9 cellular contexts compared by ENCODE assay signal in the genomic region with DNA sequence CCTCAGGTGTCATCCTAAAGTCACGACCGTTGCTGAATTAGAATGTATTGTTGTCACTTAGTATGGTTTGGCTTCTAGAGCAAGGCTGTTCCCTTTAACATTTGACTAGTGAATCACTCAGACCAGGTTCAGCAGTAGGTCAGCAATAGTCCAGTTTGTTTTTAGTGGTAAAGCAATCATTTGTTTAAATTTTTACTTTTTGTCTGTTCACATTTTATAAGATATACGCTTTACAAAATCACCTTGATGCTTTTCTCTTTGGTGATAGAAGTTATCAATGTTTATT. TPM values are rescaled to one million over a fixed set of nuclear protein-coding genes. Genes with fewer than 3 reads are reported as not detected.
A peak's percentile ranks its signal among the peaks of the same experiment; 100 is the strongest.
DNase-seq lines count a peak whose midpoint lies in the region; ATAC-seq and TF ChIP-seq lines count a peak whose summit lies in the region.
"Had no signal": no experiment of that assay in that cellular context is flagged by ENCODE, and none has a peak within 500 bp of the region (broad histone marks: within the 10 kb centered on the region; RNA-seq: fewer than 3 reads in every experiment).

No MANE protein-coding gene starts in this region.

- H3K27ac ChIP-seq in OCI-LY1 (ENCODE audit: low read depth, low read length, poor library complexity, severe bottlenecking): peak overlapping the region; percentile 83

- no peaks in the 10 kb centered on the region for H3K9me3 Mint-ChIP-seq in effector memory CD8-positive, alpha-beta T cell
- H3K9me3 Mint-ChIP-seq in osteocyte (ENCODE audit: unreplicated experiment): no peaks in the 10 kb centered on the region

- H3K9me3 ChIP-seq in OCI-LY1 (ENCODE audit: low read length): no peaks in the 10 kb centered on the region

- peaks cover 41% of the 10 kb centered on the region for H3K36me3 Mint-ChIP-seq in effector memory CD8-positive, alpha-beta T cell (ENCODE audit: insufficient read depth)
- H3K36me3 Mint-ChIP-seq in osteocyte (ENCODE audit: unreplicated experiment): peaks cover 15% of the 10 kb centered on the region

- H3K4me1 ChIP-seq in OCI-LY1 (ENCODE audit: insufficient read depth, low read length, severe bottlenecking): peaks cover 42% of the 10 kb centered on the region

- DNase-seq in EH (ENCODE audit: low read depth): peak; percentile 35
- no peak for DNase-seq in effector memory CD8-positive, alpha-beta T cell
- no peak for DNase-seq in osteocyte (ENCODE audit: extremely low spot score, unreplicated experiment)
- no peak for DNase-seq in sciatic nerve (ENCODE audit: low spot score)
- DNase-seq in stimulated activated CD4-positive, alpha-beta T cell treated with anti-CD3 and anti-CD28 coated beads, Interleukin-4, amount 100 ng/mL, for 24 hours: no peak
- DNase-seq in left cardiac atrium: no peak
- DNase-seq: NCI-H2081 treated with DMSO at 0.1 percent for 48 hours had no signal

- peaks cover 9% of the 10 kb centered on the region; the same call in 1 of the 2 replicates for H3F3A ChIP-seq in OCI-LY1 (ENCODE audit: insufficient read depth, low read length)

- peaks cover 26 to 52% of the 10 kb centered on the region in 2 donors for H3K4me1 Mint-ChIP-seq in effector memory CD8-positive, alpha-beta T cell (ENCODE audit: low read depth in 2 of 2)
- H3K4me1 Mint-ChIP-seq in osteocyte (ENCODE audit: unreplicated experiment): peaks cover 53% of the 10 kb centered on the region

- H3K27ac Mint-ChIP-seq in effector memory CD8-positive, alpha-beta T cell: peak overlapping the region; percentile 100
- peak overlapping the region; percentile 16 for H3K27ac Mint-ChIP-seq in osteocyte (ENCODE audit: unreplicated experiment)

- no peaks in the 10 kb centered on the region for H3K79me2 ChIP-seq in OCI-LY1 (ENCODE audit: insufficient read depth, low read length)

- no peaks in the 10 kb centered on the region for H3K27me3 ChIP-seq in OCI-LY1 (ENCODE audit: insufficient read depth, low read length)

- peaks cover 21% of the 10 kb centered on the region for H3K36me3 ChIP-seq in OCI-LY1 (ENCODE audit: insufficient read depth, low read length)

- ATAC-seq in effector memory CD8-positive, alpha-beta T cell (replicated peaks): no peak
- ATAC-seq in HG03097 (IDR thresholded peaks at IDR 0.05; ENCODE audit: low FRiP score, unreplicated experiment) (no peak), sciatic nerve (no peak), left cardiac atrium (no peak)

- peaks cover 0 to 8% of the 10 kb centered on the region in 2 donors for H3K27me3 Mint-ChIP-seq in effector memory CD8-positive, alpha-beta T cell
- no peaks in the 10 kb centered on the region for H3K27me3 Mint-ChIP-seq in osteocyte (ENCODE audit: unreplicated experiment)

- no peaks in the 10 kb centered on the region for H3K9me2 ChIP-seq in OCI-LY1 (ENCODE audit: low read depth, low read length)

- peak overlapping the region; percentile 88 for H3K9ac ChIP-seq in OCI-LY1 (ENCODE audit: low read length)

- no peak for TF ChIP-seq CTCF in OCI-LY1 (IDR thresholded peaks at IDR 0.05; ENCODE audit: low read length)
- no peak for TF ChIP-seq CTCF in osteocyte (IDR thresholded peaks at IDR 0.05)

- H2AFZ ChIP-seq in OCI-LY1 (ENCODE audit: low read length): no peak overlapping the region

- peak overlapping the region; percentile 93 to 94 for H3K4me3 Mint-ChIP-seq in effector memory CD8-positive, alpha-beta T cell
- peak overlapping the region; percentile 95 for H3K4me3 Mint-ChIP-seq in osteocyte (ENCODE audit: unreplicated experiment)

- peak overlapping the region; percentile 90 for H3K4me2 ChIP-seq in OCI-LY1 (ENCODE audit: low read length)

- H3K4me3 ChIP-seq in OCI-LY1 (ENCODE audit: low read depth, low read length, poor library complexity, severe bottlenecking): peak overlapping the region; percentile 92

- H4K20me1 ChIP-seq in OCI-LY1 (ENCODE audit: insufficient read depth, low read length): no peaks in the 10 kb centered on the region

- intact Hi-C loops in sciatic nerve (cut with DNase I): no loop called here
- intact Hi-C loops in left cardiac atrium (cut with DNase I): loop anchor here in 1 of 2 donors (5.0 to 10.0 kb wide), 2 partner anchors 137 to 501 kb away; partner anchors contain the start of gene FOSL2

RNA-seq across cellular contexts. Expression of gene BABAM2, which starts 1.2 kb away (rescaled TPM):
- total RNA-seq in osteocyte: 43.6 and 57.4 TPM in 2 replicates
- 38.2 TPM for total RNA-seq in sciatic nerve
- 10 to 100 TPM; 46.8 to 59.7 TPM for total RNA-seq in left cardiac atrium

RNA-seq across cellular contexts. Expression of gene RBKS, which starts 1.6 kb away (rescaled TPM):
- 0.83 and 0.99 TPM in 2 replicates for total RNA-seq in osteocyte
- total RNA-seq in sciatic nerve: 4.8 TPM
- total RNA-seq in left cardiac atrium: 1 to 10 TPM; 3.3 TPM
